Comparison of ENCODE assay signal across 21 cellular contexts in genomic region chr9:77805810-77806209, GRCh38.
"Had no signal": no experiment of that assay in that cellular context is flagged by ENCODE, and none has a peak within 500 bp of the region (broad histone marks: within the 10 kb centered on the region; RNA-seq: fewer than 3 reads in every experiment).

No MANE protein-coding gene starts in this region.

- H3K27ac ChIP-seq: HL-60, KMS-11, SJSA1, SK-N-MC had no signal

- DNase-seq: Kasumi-1, MG63, NCI-H1105 treated with DMSO at 0.1 percent for 48 hours, NCI-H1417 treated with DMSO at 0.1 percent for 48 hours, NCI-H146, NCI-H187, NCI-H2081, NCI-H2107, NCI-H2227 treated with DMSO at 0.1 percent for 48 hours, NCI-H524 treated with DMSO at 0.1 percent for 48 hours, NCI-H774, Right ventricle myocardium superior, RPMI8226, SIG-M5, T-helper 1 cell, T-helper 17 cell had no signal

- H3K27me3 ChIP-seq: MG63, SJSA1 had no signal

- H3K4me2 ChIP-seq: KMS-11 had no signal

- H3K4me3 ChIP-seq: K562, MG63, SJSA1, SK-N-MC had no signal

- ATAC-seq: K562, T-helper 17 cell had no signal

- H3K9me3 ChIP-seq: MG63, SJSA1 had no signal

- H3K9ac ChIP-seq: KMS-11 had no signal

- H3K36me3 ChIP-seq: SJSA1 had no signal
